37 cellular contexts compared by ENCODE assay signal in genomic region chr2:62669180-62669579, GRCh38.
"Had no signal": no experiment of that assay in that cellular context is flagged by ENCODE, and none has a peak within 500 bp of the region (broad histone marks: within the 10 kb centered on the region; RNA-seq: fewer than 3 reads in every experiment).

No MANE protein-coding gene starts in this region.

- H3K36me3 ChIP-seq: adrenal gland, brain microvascular endothelial cell, breast epithelium had no signal

- H3K4me3 Mint-ChIP-seq: activated B cell treated with CpG ODN at 0.5 μM for 24 hours; activated CD4-positive, alpha-beta memory T cell treated with anti-CD3 and anti-CD28 coated beads for 36 hours; activated CD4-positive, alpha-beta T cell treated with anti-CD3 and anti-CD28 coated beads, Interleukin-2, amount 10 ng/mL, durations not matched to agents 24 days and 14 days; activated CD8-positive, alpha-beta T cell treated with anti-CD3 and anti-CD28 coated beads for 36 hours; activated naive CD4-positive, alpha-beta T cell treated with anti-CD3 and anti-CD28 coated beads for 36 hours; activated naive CD8-positive, alpha-beta T cell treated with anti-CD3 and anti-CD28 coated beads for 36 hours; activated T-cell treated with anti-CD3 and anti-CD28 coated beads, Interleukin-2, amount 50 U/mL, for 4 hours; activated T-cell treated with anti-CD3 and anti-CD28 coated beads, Interleukin-2, amount 50 U/mL, for 72 hours; activated T-helper 1 cell treated with anti-CD3 and anti-CD28 coated beads, Interleukin-12 subunit alpha, Interleukin-12 subunit beta, Interleukin-2, Interleukin-4 antibody, amounts not matched to agents 30 ng/mL and 10 ng/mL and 1 ng/mL, durations not matched to agents 14 hours and 24 hours and 36 hours; activated T-helper 17 cell treated with anti-CD3 and anti-CD28 coated beads, Interleukin-2, amount 50 U/mL, for 72 hours; T-helper 1 cell treated with Interleukin-12 subunit alpha and Interleukin-12 subunit beta and Interleukin-4 antibody, amounts not matched to agents 30 μg/mL and 1 μg/mL, for 36 hours; T-helper 2 cell treated with Interferon-gamma antibody and Interleukin-4, amounts not matched to agents 5 μg/mL and 100 μg/mL, for 36 hours had no signal

- H3K9me3 ChIP-seq: adrenal gland, body of pancreas, breast epithelium had no signal

- FAIRE-seq: astrocyte, TTC549 had no signal

- ATAC-seq: activated CD8-positive, alpha-beta T cell treated with anti-CD3 and anti-CD28 coated beads for 36 hours; activated naive CD4-positive, alpha-beta T cell treated with anti-CD3 and anti-CD28 coated beads, Interleukin-2, amount 50 U/mL, for 72 hours; activated T-cell treated with anti-CD3 and anti-CD28 coated beads, Interleukin-2, amount 50 U/mL, for 4 hours; activated T-cell treated with anti-CD3 and anti-CD28 coated beads, Interleukin-2, amount 50 U/mL, for 72 hours; activated T-helper 17 cell treated with anti-CD3 and anti-CD28 coated beads, Interleukin-2, amount 50 U/mL, for 72 hours; body of pancreas had no signal

- H3K9me3 Mint-ChIP-seq: activated B cell treated with CpG ODN at 0.5 μM for 24 hours; activated CD4-positive, alpha-beta memory T cell treated with anti-CD3 and anti-CD28 coated beads for 36 hours; activated CD4-positive, alpha-beta T cell treated with anti-CD3 and anti-CD28 coated beads, Interleukin-2, amount 10 ng/mL, durations not matched to agents 24 days and 14 days; activated CD8-positive, alpha-beta T cell treated with anti-CD3 and anti-CD28 coated beads for 36 hours; activated naive CD4-positive, alpha-beta T cell treated with anti-CD3 and anti-CD28 coated beads for 36 hours; activated naive CD4-positive, alpha-beta T cell treated with anti-CD3 and anti-CD28 coated beads, Interleukin-2, amount 50 U/mL, for 72 hours; activated naive CD8-positive, alpha-beta T cell treated with anti-CD3 and anti-CD28 coated beads for 36 hours; activated T-cell treated with anti-CD3 and anti-CD28 coated beads, Interleukin-2, amount 50 U/mL, for 4 hours; activated T-cell treated with anti-CD3 and anti-CD28 coated beads, Interleukin-2, amount 50 U/mL, for 72 hours; activated T-helper 1 cell treated with anti-CD3 and anti-CD28 coated beads, Interleukin-12 subunit alpha, Interleukin-12 subunit beta, Interleukin-2, Interleukin-4 antibody, amounts not matched to agents 30 ng/mL and 10 ng/mL and 1 ng/mL, durations not matched to agents 14 hours and 24 hours and 36 hours; activated T-helper 17 cell treated with anti-CD3 and anti-CD28 coated beads, Interleukin-2, amount 50 U/mL, for 72 hours; T-helper 1 cell treated with Interleukin-12 subunit alpha and Interleukin-12 subunit beta and Interleukin-4 antibody, amounts not matched to agents 30 μg/mL and 1 μg/mL, for 36 hours; T-helper 2 cell treated with Interferon-gamma antibody and Interleukin-4, amounts not matched to agents 5 μg/mL and 100 μg/mL, for 36 hours had no signal

- H3K27me3 Mint-ChIP-seq: activated B cell treated with CpG ODN at 0.5 μM for 24 hours; activated CD4-positive, alpha-beta memory T cell treated with anti-CD3 and anti-CD28 coated beads for 36 hours; activated CD4-positive, alpha-beta T cell treated with anti-CD3 and anti-CD28 coated beads, Interleukin-2, amount 10 ng/mL, durations not matched to agents 24 days and 14 days; activated naive CD8-positive, alpha-beta T cell treated with anti-CD3 and anti-CD28 coated beads for 36 hours; activated T-helper 17 cell treated with anti-CD3 and anti-CD28 coated beads, Interleukin-2, amount 50 U/mL, for 72 hours had no signal

- H3K4me1 Mint-ChIP-seq: activated B cell treated with CpG ODN at 0.5 μM for 24 hours; activated CD4-positive, alpha-beta T cell treated with anti-CD3 and anti-CD28 coated beads, Interleukin-2, amount 10 ng/mL, durations not matched to agents 24 days and 14 days; activated naive CD8-positive, alpha-beta T cell treated with anti-CD3 and anti-CD28 coated beads for 36 hours; activated T-helper 17 cell treated with anti-CD3 and anti-CD28 coated beads, Interleukin-2, amount 50 U/mL, for 72 hours had no signal

- H3K27me3 ChIP-seq: adrenal gland, body of pancreas, brain microvascular endothelial cell, breast epithelium had no signal

- H3K4me3 ChIP-seq: adrenal gland, body of pancreas, breast epithelium had no signal

- DNase-seq: activated B cell treated with CpG ODN at 0.5 μM for 24 hours; activated CD4-positive, alpha-beta memory T cell treated with anti-CD3 and anti-CD28 coated beads for 36 hours; activated CD4-positive, alpha-beta T cell treated with anti-CD3 and anti-CD28 coated beads for 4 hours; activated CD4-positive, alpha-beta T cell treated with anti-CD3 and anti-CD28 coated beads, Interleukin-2, amount 10 ng/mL, durations not matched to agents 24 days and 14 days; activated CD4-positive, alpha-beta T cell treated with anti-CD3 and anti-CD28 coated beads, Interleukin-2, amount 50 U/mL, for 1 hour; activated CD4-positive, alpha-beta T cell treated with anti-CD3 and anti-CD28 coated beads, Interleukin-2, amount 50 U/mL, for 4 hours; activated CD4-positive, CD25-positive, alpha-beta regulatory T cell treated with anti-CD3 and anti-CD28 coated beads, Interleukin-2, amount 50 U/mL, for 72 hours; activated CD8-positive, alpha-beta memory T cell treated with anti-CD3 and anti-CD28 coated beads, Interleukin-2, amount 50 U/mL, for 4 hours; activated CD8-positive, alpha-beta T cell treated with anti-CD3 and anti-CD28 coated beads for 36 hours; activated effector memory CD4-positive, alpha-beta T cell treated with anti-CD3 and anti-CD28 coated beads, Interleukin-2, amount 50 U/mL, for 16 hours; activated gamma-delta T cell treated with Interleukin-2 at 50 U/mL for 16 hours; activated naive CD4-positive, alpha-beta T cell; activated naive CD4-positive, alpha-beta T cell treated with anti-CD3 and anti-CD28 coated beads for 36 hours; activated naive CD4-positive, alpha-beta T cell treated with anti-CD3 and anti-CD28 coated beads, Interleukin-2, amount 50 U/mL, for 16 hours; activated naive CD8-positive, alpha-beta T cell treated with anti-CD3 and anti-CD28 coated beads for 36 hours; activated T-cell treated with anti-CD3 and anti-CD28 coated beads for 4 hours; activated T-cell treated with anti-CD3 and anti-CD28 coated beads, Interleukin-2, amount 50 U/mL, for 1 hour; activated T-cell treated with anti-CD3 and anti-CD28 coated beads, Interleukin-2, amount 50 U/mL, for 4 hours; activated T-cell treated with anti-CD3 and anti-CD28 coated beads, Interleukin-2, amount 50 U/mL, for 72 hours; adrenal gland; amniotic stem cell; aorta; body of pancreas; brain microvascular endothelial cell; central memory CD4-positive, alpha-beta T cell; T-helper 1 cell; T-helper 2 cell; T-helper 9 cell had no signal

- H3K27ac ChIP-seq: adrenal gland, body of pancreas, brain microvascular endothelial cell, breast epithelium, VCaP had no signal

- H3K36me3 Mint-ChIP-seq: activated CD4-positive, alpha-beta memory T cell treated with anti-CD3 and anti-CD28 coated beads for 36 hours; activated naive CD4-positive, alpha-beta T cell treated with anti-CD3 and anti-CD28 coated beads, Interleukin-2, amount 50 U/mL, for 72 hours; activated naive CD8-positive, alpha-beta T cell treated with anti-CD3 and anti-CD28 coated beads for 36 hours had no signal

- H3K27ac Mint-ChIP-seq: activated B cell treated with CpG ODN at 0.5 μM for 24 hours; activated CD4-positive, alpha-beta memory T cell treated with anti-CD3 and anti-CD28 coated beads for 36 hours; activated CD4-positive, alpha-beta T cell treated with anti-CD3 and anti-CD28 coated beads, Interleukin-2, amount 10 ng/mL, durations not matched to agents 24 days and 14 days; activated CD8-positive, alpha-beta T cell treated with anti-CD3 and anti-CD28 coated beads for 36 hours; activated naive CD4-positive, alpha-beta T cell treated with anti-CD3 and anti-CD28 coated beads for 36 hours; activated naive CD4-positive, alpha-beta T cell treated with anti-CD3 and anti-CD28 coated beads, Interleukin-2, amount 50 U/mL, for 72 hours; activated naive CD8-positive, alpha-beta T cell treated with anti-CD3 and anti-CD28 coated beads for 36 hours; activated T-cell treated with anti-CD3 and anti-CD28 coated beads, Interleukin-2, amount 50 U/mL, for 72 hours; activated T-helper 1 cell treated with anti-CD3 and anti-CD28 coated beads, Interleukin-12 subunit alpha, Interleukin-12 subunit beta, Interleukin-2, Interleukin-4 antibody, amounts not matched to agents 30 ng/mL and 10 ng/mL and 1 ng/mL, durations not matched to agents 14 hours and 24 hours and 36 hours; activated T-helper 17 cell treated with anti-CD3 and anti-CD28 coated beads, Interleukin-2, amount 50 U/mL, for 72 hours; T-helper 1 cell treated with Interleukin-12 subunit alpha and Interleukin-12 subunit beta and Interleukin-4 antibody, amounts not matched to agents 30 μg/mL and 1 μg/mL, for 36 hours; T-helper 2 cell treated with Interferon-gamma antibody and Interleukin-4, amounts not matched to agents 5 μg/mL and 100 μg/mL, for 36 hours had no signal
